ENCODE assay signal across 10 cellular contexts in genomic region chr20:4998160-4998651, GRCh38. TPM values are rescaled to one million over a fixed set of nuclear protein-coding genes. Genes with fewer than 3 reads are reported as not detected.
DNase-seq lines count a peak whose midpoint lies in the region; ATAC-seq and TF ChIP-seq lines count a peak whose summit lies in the region.
"Had no signal": no experiment of that assay in that cellular context is flagged by ENCODE, and none has a peak within 500 bp of the region (broad histone marks: within the 10 kb centered on the region; RNA-seq: fewer than 3 reads in every experiment).

No MANE protein-coding gene starts in this region.

- H3K27me3 ChIP-seq in HCT116 (ENCODE audit: insufficient read depth, low read length) (no peaks in the 10 kb centered on the region), SU-DHL-6 (ENCODE audit: low read length) (no peaks in the 10 kb centered on the region), esophagus muscularis mucosa (no peaks in the 10 kb centered on the region)
- no peaks in the 10 kb centered on the region for H3K27me3 ChIP-seq in naive thymus-derived CD4-positive, alpha-beta T cell (ENCODE audit: control insufficient read depth in 2 of 2, insufficient read depth in 2 of 2, low read length in 2 of 2)
- H3K27me3 ChIP-seq: Peyer's patch had no signal

- H3K9me2 ChIP-seq in HCT116 (ENCODE audit: insufficient read depth) (no peaks in the 10 kb centered on the region), SU-DHL-6 (replicated peaks; ENCODE audit: insufficient read depth, low read length) (no peaks in the 10 kb centered on the region)

- peak; percentile 15 for TF ChIP-seq CTCF in GM10266 (IDR thresholded peaks at IDR 0.05; ENCODE audit: control insufficient read depth, insufficient read depth, low read depth, missing control alignments)
- TF ChIP-seq CTCF in HCT116 (IDR thresholded peaks at IDR 0.05 in 2 of 3, conservative IDR thresholded peaks at IDR 0.05 in 1 of 3; ENCODE audit: borderline replicate concordance in 1 of 3, insufficient read depth in 1 of 3, low read depth in 2 of 3, low read length in 2 of 3) = peak in 2 of 3 experiments; percentile 22; a peak in 3 of 6 replicates
- no peak for TF ChIP-seq CTCF in SU-DHL-6 (IDR thresholded peaks at IDR 0.05; ENCODE audit: insufficient read depth, low read length, poor library complexity, severe bottlenecking)
- TF ChIP-seq CTCF in esophagus muscularis mucosa (IDR thresholded peaks at IDR 0.05) = no peak

- RAD21 ChIA-PET in HCT116 (lab: Charles Lee; ENCODE audit: low non-redundant PET in 1 of 2, low total read pairs in 2 of 2, uncharacterized antibody in 2 of 2, unreplicated experiment in 2 of 2) = interaction anchor here in 1 of 2 experiments (0.5 kb wide), 1 partner anchor 34 kb away, joined by 3 read pairs; no protein-coding TSS in a partner anchor

- H3K4me1 ChIP-seq in HCT116 (ENCODE audit: control insufficient read depth in 1 of 2, insufficient read depth in 2 of 2, low read length in 2 of 2) (peaks cover 13 to 21% of the 10 kb centered on the region in 2 experiments; a peak in 3 of 4 replicates), esophagus muscularis mucosa (peaks cover 13 to 32% (median 24%) of the 10 kb centered on the region in 4 donors)
- H3K4me1 ChIP-seq in naive thymus-derived CD4-positive, alpha-beta T cell (ENCODE audit: control insufficient read depth in 2 of 2, insufficient read depth in 2 of 2, low read length in 2 of 2) = peaks cover 14 to 17% of the 10 kb centered on the region in 2 donors

- no peak overlapping the region for H3K27ac ChIP-seq in HCT116 (ENCODE audit: low read depth, low read length)
- H3K27ac ChIP-seq in SU-DHL-6 (ENCODE audit: low read depth, low read length) = peak overlapping the region; percentile 51
- no peak overlapping the region for H3K27ac ChIP-seq in naive thymus-derived CD4-positive, alpha-beta T cell (ENCODE audit: low read depth, low read length)
- no peak overlapping the region for H3K27ac ChIP-seq in esophagus muscularis mucosa (replicated peaks in 1 of 4)
- H3K27ac ChIP-seq: KMS-11 had no signal

- H3K4me3 ChIP-seq in HCT116 (replicated peaks in 1 of 2; ENCODE audit: low read depth in 1 of 2, low read length in 2 of 2) (no peak overlapping the region), SU-DHL-6 (ENCODE audit: insufficient read depth, low read length, poor library complexity, severe bottlenecking) (peak overlapping the region; percentile 20), esophagus muscularis mucosa (no peak overlapping the region)
- H3K4me3 ChIP-seq in naive thymus-derived CD4-positive, alpha-beta T cell (ENCODE audit: low read length) = no peak overlapping the region
- H3K4me3 ChIP-seq: Peyer's patch had no signal

- H3K27me3 Mint-ChIP-seq in naive thymus-derived CD4-positive, alpha-beta T cell = peaks cover 0 to 6% (median 0%) of the 10 kb centered on the region in 5 donors

- H4K20me1 ChIP-seq in HCT116 (ENCODE audit: insufficient read depth) = no peaks in the 10 kb centered on the region
- H4K20me1 ChIP-seq in SU-DHL-6 (ENCODE audit: low read depth, low read length) = no peaks in the 10 kb centered on the region

- peaks cover 0 to 1% (median 0%) of the 10 kb centered on the region in 11 donors for H3K9me3 Mint-ChIP-seq in naive thymus-derived CD4-positive, alpha-beta T cell

- peak; percentile 74 for DNase-seq in GM10266 (ENCODE audit: extremely low spot score)
- no peak for DNase-seq in HCT116 (ENCODE audit: low read depth, low spot score)
- DNase-seq in naive thymus-derived CD4-positive, alpha-beta T cell = peak in 1 of 9 donors; percentile 11
- no peak for DNase-seq in activated CD8-positive, alpha-beta memory T cell treated with anti-CD3 and anti-CD28 coated beads, Interleukin-2, amount 50 U/mL, for 4 hours
- DNase-seq in esophagus muscularis mucosa (ENCODE audit: extremely low spot score) = no peak
- DNase-seq: HCEC 1CT, Peyer's patch had no signal

- BruUV-seq in HCT116 (replicated peaks; lab: Mats Ljungman, UMichigan) = no TSS peak

- peaks cover 30% of the 10 kb centered on the region for H3F3A ChIP-seq in SU-DHL-6 (ENCODE audit: insufficient read depth)

- CTCF ChIA-PET in HCT116 (lab: Charles Lee) = interaction anchor here (2.0 kb wide), 1 partner anchor 103 kb away, joined by 5 read pairs; no protein-coding TSS in a partner anchor
- CTCF ChIA-PET in naive thymus-derived CD4-positive, alpha-beta T cell (lab: Charles Lee) = no interaction called here

- peaks cover 0 to 17% (median 4%) of the 10 kb centered on the region in 5 donors for H3K36me3 Mint-ChIP-seq in naive thymus-derived CD4-positive, alpha-beta T cell

- POLR2A ChIA-PET in HCT116 (lab: Charles Lee) = no interaction called here
- POLR2A ChIA-PET in naive thymus-derived CD4-positive, alpha-beta T cell (lab: Charles Lee) = no interaction called here

- H3K4me2 ChIP-seq in HCT116 (ENCODE audit: low read length) (no peak overlapping the region), SU-DHL-6 (ENCODE audit: low read depth, low read length, poor library complexity, severe bottlenecking) (peak overlapping the region; percentile 57)
- H3K4me2 ChIP-seq: KMS-11 had no signal

- TF ChIP-seq RAD21 in HCT116 (IDR thresholded peaks at IDR 0.05; ENCODE audit: low read depth) = no peak

- 92% methylated on average over 5 of the region's 5 CpGs for whole genome bisulfite sequencing in esophagus muscularis mucosa

- no peak for TF ChIP-seq EP300 in esophagus muscularis mucosa (IDR thresholded peaks at IDR 0.05)

- no peaks in the 10 kb centered on the region for H3K36me3 ChIP-seq in HCT116 (ENCODE audit: control insufficient read depth in 1 of 2, insufficient read depth in 2 of 2, low read length in 2 of 2)
- no peaks in the 10 kb centered on the region for H3K36me3 ChIP-seq in SU-DHL-6 (ENCODE audit: low read length)
- peaks cover 0 to 5% (median 0%) of the 10 kb centered on the region in 3 experiments for H3K36me3 ChIP-seq in naive thymus-derived CD4-positive, alpha-beta T cell (ENCODE audit: control insufficient read depth in 2 of 3, insufficient read depth in 3 of 3, low read length in 3 of 3)
- H3K36me3 ChIP-seq in esophagus muscularis mucosa = no peaks in the 10 kb centered on the region
- H3K36me3 ChIP-seq: Peyer's patch had no signal

- H3K9ac ChIP-seq in HCT116 (ENCODE audit: low read length) = no peak overlapping the region
- peak overlapping the region; percentile 82 for H3K9ac ChIP-seq in SU-DHL-6 (ENCODE audit: low read length)
- H3K9ac ChIP-seq: KMS-11 had no signal

- H3K27ac Mint-ChIP-seq in naive thymus-derived CD4-positive, alpha-beta T cell = peak overlapping the region in 3 of 9 donors; percentile 3 to 68 (median 11)

- H3K79me2 ChIP-seq in HCT116 (ENCODE audit: insufficient read depth, low read length) (peaks cover 75% of the 10 kb centered on the region), SU-DHL-6 (ENCODE audit: insufficient read depth, low read length) (peaks cover 72% of the 10 kb centered on the region)

- TF ChIP-seq POLR2A in HCT116 (IDR thresholded peaks at IDR 0.05; ENCODE audit: borderline replicate concordance, extremely low read depth, insufficient read depth, insufficient read length) = no peak
- TF ChIP-seq POLR2A in esophagus muscularis mucosa (IDR thresholded peaks at IDR 0.05; ENCODE audit: low read depth) = no peak

- ATAC-seq in HCT116 = no peak
- ATAC-seq in naive thymus-derived CD4-positive, alpha-beta T cell = no peak
- no peak for ATAC-seq in GM18909 (IDR thresholded peaks at IDR 0.05; ENCODE audit: poor library complexity, unreplicated experiment)

- intact Hi-C loops in HCT116 (cut with micrococcal nuclease) = no loop called here
- intact Hi-C loops in naive thymus-derived CD4-positive, alpha-beta T cell (cut with micrococcal nuclease) = no loop called here
- intact Hi-C loops in esophagus muscularis mucosa (cut with DNase I) = no loop called here

- H2AFZ ChIP-seq in HCT116 (ENCODE audit: low read depth, low read length, poor library complexity, severe bottlenecking) (no peak overlapping the region), SU-DHL-6 (ENCODE audit: low read depth, low read length, severe bottlenecking) (no peak overlapping the region)

- H3K9me3 ChIP-seq in HCT116 (ENCODE audit: control insufficient read depth in 1 of 2, insufficient read depth in 1 of 2, low read depth in 1 of 2, low read length in 2 of 2) (no peaks in the 10 kb centered on the region), SU-DHL-6 (ENCODE audit: insufficient read depth, low read length) (no peaks in the 10 kb centered on the region), esophagus muscularis mucosa (no peaks in the 10 kb centered on the region)
- no peaks in the 10 kb centered on the region for H3K9me3 ChIP-seq in naive thymus-derived CD4-positive, alpha-beta T cell (ENCODE audit: control insufficient read depth in 2 of 3, low read length in 3 of 3)
- H3K9me3 ChIP-seq: Peyer's patch had no signal

- H3K4me1 Mint-ChIP-seq in naive thymus-derived CD4-positive, alpha-beta T cell = peaks cover 40 to 65% (median 51%) of the 10 kb centered on the region in 7 donors

- H3K4me3 Mint-ChIP-seq in naive thymus-derived CD4-positive, alpha-beta T cell = peak overlapping the region; percentile 2 to 86 (median 60)

TF ChIP-seq in HCT116, 20 proteins besides CTCF, POLR2A, EP300 and RAD21 (continues in another document):
- TF ChIP-seq EZH2 (IDR thresholded peaks at IDR 0.05) (no peak), CBX3 (IDR thresholded peaks at IDR 0.05; ENCODE audit: low read depth) (no peak), CEBPB (IDR thresholded peaks at IDR 0.05; ENCODE audit: low read depth) (no peak), ATF3 (IDR thresholded peaks at IDR 0.05) (no peak)
- TF ChIP-seq, protein P1, sequence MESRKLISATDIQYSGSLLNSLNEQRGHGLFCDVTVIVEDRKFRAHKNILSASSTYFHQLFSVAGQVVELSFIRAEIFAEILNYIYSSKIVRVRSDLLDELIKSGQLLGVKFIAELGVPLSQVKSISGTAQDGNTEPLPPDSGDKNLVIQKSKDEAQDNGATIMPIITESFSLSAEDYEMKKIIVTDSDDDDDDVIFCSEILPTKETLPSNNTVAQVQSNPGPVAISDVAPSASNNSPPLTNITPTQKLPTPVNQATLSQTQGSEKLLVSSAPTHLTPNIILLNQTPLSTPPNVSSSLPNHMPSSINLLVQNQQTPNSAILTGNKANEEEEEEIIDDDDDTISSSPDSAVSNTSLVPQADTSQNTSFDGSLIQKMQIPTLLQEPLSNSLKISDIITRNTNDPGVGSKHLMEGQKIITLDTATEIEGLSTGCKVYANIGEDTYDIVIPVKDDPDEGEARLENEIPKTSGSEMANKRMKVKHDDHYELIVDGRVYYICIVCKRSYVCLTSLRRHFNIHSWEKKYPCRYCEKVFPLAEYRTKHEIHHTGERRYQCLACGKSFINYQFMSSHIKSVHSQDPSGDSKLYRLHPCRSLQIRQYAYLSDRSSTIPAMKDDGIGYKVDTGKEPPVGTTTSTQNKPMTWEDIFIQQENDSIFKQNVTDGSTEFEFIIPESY (IDR thresholded peaks at IDR 0.05; ENCODE audit: extremely low read depth, insufficient replicate concordance, low read length) = no peak

RNA-seq across cellular contexts. Expression of gene SLC23A2, which starts 3.1 kb away (rescaled TPM):
- total RNA-seq in HCT116 (2021; ENCODE audit: unreplicated experiment) (16.3 TPM), esophagus muscularis mucosa (10 to 100 TPM in 3 of 4 donors, 1 to 10 TPM in 1; 8.7 to 16.0 (median 12.2) TPM)
- 9.5 and 10.1 TPM in 2 replicates for polyA plus RNA-seq in HCT116 (2012)
- total RNA-seq in naive thymus-derived CD4-positive, alpha-beta T cell = 10 to 100 TPM; 19.2 to 32.4 (median 29.6) TPM
- 1 to 10 TPM; 7.6 to 8.1 TPM for polyA plus RNA-seq in naive thymus-derived CD4-positive, alpha-beta T cell

Comparison
In these comparisons a context has a peak if more than half of its experiments do, and no peak if none do; other contexts are left out.
1. CTCF ChIP-seq: peak in GM10266 (single experiment) and HCT116 (2 of 3); none in SU-DHL-6 (single experiment) and esophagus muscularis mucosa (0 of 3).